In the genomic region with DNA sequence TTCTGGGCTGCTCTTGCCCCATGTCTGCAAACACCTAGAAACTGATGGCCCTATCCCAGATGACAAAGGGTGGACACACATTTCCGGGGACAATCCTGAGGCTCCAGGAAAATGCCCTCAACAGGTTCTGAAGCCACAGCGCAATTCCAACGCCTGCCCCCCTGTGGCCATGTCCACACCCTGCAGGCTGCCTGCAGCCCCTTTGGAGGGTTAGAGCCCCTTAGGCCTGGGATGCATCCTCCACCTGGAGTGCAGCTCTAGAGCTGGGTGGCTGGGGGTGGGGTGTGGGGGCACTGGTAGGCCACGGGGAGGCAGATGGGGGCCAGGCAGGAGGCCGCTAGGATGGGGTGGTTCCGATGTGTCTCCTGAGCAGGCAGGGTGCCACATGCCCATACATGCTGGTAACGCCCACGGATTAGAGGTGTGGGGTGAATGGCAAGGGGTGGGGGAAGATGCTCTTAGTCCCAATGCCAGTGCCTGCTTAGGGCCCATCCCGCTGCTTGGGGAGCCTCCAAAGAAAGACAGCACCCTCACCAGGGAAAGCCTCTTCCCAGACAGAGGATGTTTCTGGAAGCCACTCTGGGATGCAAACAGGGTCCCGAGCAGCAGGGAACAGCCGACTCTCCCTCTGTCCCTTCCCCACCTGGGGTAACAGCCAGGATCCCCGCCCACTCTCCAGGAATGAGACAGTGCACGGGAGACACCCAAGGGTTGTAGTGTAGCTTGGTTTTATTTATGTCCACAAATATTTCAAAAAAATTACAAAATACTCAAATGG, we compare ENCODE assay signal across 8 cellular contexts. TPM values are rescaled to one million over a fixed set of nuclear protein-coding genes. Genes with fewer than 3 reads are reported as not detected.
DNase-seq lines count a peak whose midpoint lies in the region; ATAC-seq, FAIRE-seq and TF ChIP-seq lines count a peak whose summit lies in the region.

No MANE protein-coding gene starts in this region.

- H4K20me1 ChIP-seq in HCT116 (ENCODE audit: insufficient read depth) (no peaks in the 10 kb centered on the region), HepG2 (ENCODE audit: insufficient read depth, low read length) (peaks cover 6% of the 10 kb centered on the region; the same call in 1 of the 2 replicates)

- H3K36me3 ChIP-seq in HCT116 (ENCODE audit: control insufficient read depth in 1 of 2, insufficient read depth in 2 of 2, low read length in 2 of 2) = peaks cover 4 to 6% of the 10 kb centered on the region in 2 experiments; a peak in 2 of 4 replicates
- H3K36me3 ChIP-seq in adrenal gland (replicated peaks in 1 of 2) = peaks cover 0 to 37% of the 10 kb centered on the region in 2 donors
- peaks cover 23 to 32% of the 10 kb centered on the region in 2 experiments for H3K36me3 ChIP-seq in HepG2 (replicated peaks in 1 of 2; ENCODE audit: control insufficient read depth in 1 of 2, insufficient read depth in 2 of 2, low read length in 2 of 2)

- H3K27ac Mint-ChIP-seq in effector memory CD8-positive, alpha-beta T cell = no peak overlapping the region

- H3K9ac ChIP-seq in HCT116 (ENCODE audit: low read length) (no peak overlapping the region), HepG2 (ENCODE audit: insufficient read depth, low read depth, low read length) (no peak overlapping the region)

- no peak overlapping the region for H3K4me3 Mint-ChIP-seq in effector memory CD8-positive, alpha-beta T cell

- peaks cover 5 to 6% of the 10 kb centered on the region in 2 donors for H3K4me1 Mint-ChIP-seq in effector memory CD8-positive, alpha-beta T cell (ENCODE audit: low read depth in 2 of 2)

- no peak overlapping the region for H3K4me3 ChIP-seq in HCT116 (replicated peaks in 1 of 2; ENCODE audit: low read depth in 1 of 2, low read length in 2 of 2)
- H3K4me3 ChIP-seq in adrenal gland = no peak overlapping the region
- no peak overlapping the region for H3K4me3 ChIP-seq in HepG2 (replicated peaks in 1 of 3; ENCODE audit: insufficient read depth in 1 of 3, low read depth in 2 of 3, low read length in 3 of 3)

- no peaks in the 10 kb centered on the region for H3K9me3 Mint-ChIP-seq in effector memory CD8-positive, alpha-beta T cell

- no peak for TF ChIP-seq POLR2A in HCT116 (IDR thresholded peaks at IDR 0.05; ENCODE audit: borderline replicate concordance, extremely low read depth, insufficient read depth, insufficient read length)
- no peak for TF ChIP-seq POLR2A in adrenal gland (IDR thresholded peaks at IDR 0.05)
- 0 out of 4 replicates have a peak, but pooled peaks of 1 of the 2 experiments have one; percentile 14 for TF ChIP-seq POLR2A in HepG2 (IDR thresholded peaks at IDR 0.05; ENCODE audit: insufficient read depth in 1 of 2, low read depth in 2 of 2, low read length in 2 of 2)

- peaks cover 6 to 9% of the 10 kb centered on the region in 2 donors for H3K27me3 Mint-ChIP-seq in effector memory CD8-positive, alpha-beta T cell

- peak; percentile 60 for TF ChIP-seq RAD21 in HCT116 (IDR thresholded peaks at IDR 0.05; ENCODE audit: low read depth)
- TF ChIP-seq RAD21 in HepG2 (CRISPR knock-in tag; IDR thresholded peaks at IDR 0.05) = no peak

- CTCF ChIA-PET in HCT116 (lab: Charles Lee) (interaction anchor here (0.9 to 3.2 kb wide), 4 partner anchors 371 to 497 kb away, joined by 3 to 35 read pairs (median 10); no protein-coding TSS in a partner anchor), HepG2 (lab: Yijun Ruan, JAX; ENCODE audit: low intra/inter-chr PET ratio, low total read pairs) (interaction anchor here (1.2 to 1.5 kb wide), 2 partner anchors 377 to 390 kb away, joined by 4 to 9 read pairs; a partner anchor contains a TSS)

- no peak for TF ChIP-seq EP300 in HepG2 (IDR thresholded peaks at IDR 0.05; ENCODE audit: low read depth in 2 of 2, low read length in 2 of 2)
- no peak for TF ChIP-seq EP300 in HepG2 (CRISPR knock-in tag; IDR thresholded peaks at IDR 0.05; ENCODE audit: borderline replicate concordance)

- H3K4me2 ChIP-seq in HCT116 (ENCODE audit: low read length) (0 out of 2 replicates have a peak overlapping the region, but pooled peaks have one; percentile 5), HepG2 (ENCODE audit: low read depth, low read length) (no peak overlapping the region)

- DNase-seq in AG09319 (ENCODE audit: extremely low read depth, low read depth) (no peak), HCT116 (ENCODE audit: low read depth, low spot score) (no peak), adrenal gland (peak in 1 of 7 donors; percentile 41), HepG2 (ENCODE audit: low spot score) (peak; percentile 45)
- DNase-seq in effector memory CD8-positive, alpha-beta T cell = no peak

- in situ Hi-C loops in HepG2 (cut with HindIII; ENCODE audit: extremely low pct_ligation_motif_present, low pct_unique_long_range_greater_than_20kb) = no loop called here

- H3K79me2 ChIP-seq in HCT116 (ENCODE audit: insufficient read depth, low read length) (no peaks in the 10 kb centered on the region), HepG2 (ENCODE audit: insufficient read depth, low read length) (no peaks in the 10 kb centered on the region)

- H3K27ac ChIP-seq in HCT116 (ENCODE audit: low read depth, low read length) (peak overlapping the region; percentile 36; the same call in 1 of the 2 replicates), adrenal gland (peak overlapping the region; percentile 54 to 84 (median 75)), HepG2 (ENCODE audit: extremely low read length, insufficient read depth, low read length) (no peak overlapping the region)

- POLR2A ChIA-PET in HCT116 (lab: Charles Lee) = no interaction called here
- POLR2A ChIA-PET in HepG2 (lab: Yijun Ruan, JAX) = no interaction called here

- FAIRE-seq in HepG2 (lab: Jason Lieb, UNC) = peak; percentile 34

- no peaks in the 10 kb centered on the region for H3K9me3 ChIP-seq in HCT116 (ENCODE audit: control insufficient read depth in 1 of 2, insufficient read depth in 1 of 2, low read depth in 1 of 2, low read length in 2 of 2)
- no peaks in the 10 kb centered on the region for H3K9me3 ChIP-seq in adrenal gland (replicated peaks in 1 of 3)
- H3K9me3 ChIP-seq in HepG2 (ENCODE audit: low read length) = no peaks in the 10 kb centered on the region

- H3K36me3 Mint-ChIP-seq in effector memory CD8-positive, alpha-beta T cell (ENCODE audit: insufficient read depth) = peaks cover 36% of the 10 kb centered on the region

- no peak overlapping the region for H2AFZ ChIP-seq in HCT116 (ENCODE audit: low read depth, low read length, poor library complexity, severe bottlenecking)
- H2AFZ ChIP-seq in HepG2 (ENCODE audit: low read length) = no peak overlapping the region

- RAD21 ChIA-PET in HCT116 (lab: Charles Lee; ENCODE audit: low non-redundant PET in 1 of 2, low total read pairs in 2 of 2, uncharacterized antibody in 2 of 2, unreplicated experiment in 2 of 2) = interaction anchor here in 1 of 2 experiments (0.5 to 0.6 kb wide), 2 partner anchors 20 to 1203 kb away, joined by 4 to 5 read pairs; no protein-coding TSS in a partner anchor

- BruUV-seq in HCT116 (replicated peaks; lab: Mats Ljungman, UMichigan) = no TSS peak
- no TSS peak for BruUV-seq in HepG2 (replicated peaks; lab: Mats Ljungman, UMichigan)

- WGBS in adrenal gland, 4 donors = 62 to 71% (median 67%) methylated on average over 7 to 13 of the region's 13 CpGs
- 85% methylated on average over 5 of the region's 13 CpGs for WGBS in HepG2 (ENCODE audit: low lambda C conversion rate)

- H3K4me1 ChIP-seq in HCT116 (ENCODE audit: control insufficient read depth in 1 of 2, insufficient read depth in 2 of 2, low read length in 2 of 2) (peaks cover 0 to 22% of the 10 kb centered on the region in 2 experiments; a peak in 3 of 4 replicates), adrenal gland (replicated peaks in 1 of 2) (peaks cover 14 to 25% of the 10 kb centered on the region in 2 donors), HepG2 (ENCODE audit: insufficient read depth, low read length) (peaks cover 21% of the 10 kb centered on the region)

- H3K27me3 ChIP-seq in HCT116 (ENCODE audit: insufficient read depth, low read length) (no peaks in the 10 kb centered on the region), adrenal gland (no peaks in the 10 kb centered on the region), HepG2 (ENCODE audit: control insufficient read depth in 1 of 2, insufficient read depth in 2 of 2, low read length in 2 of 2) (peaks cover 0 to 6% of the 10 kb centered on the region in 2 experiments; a peak in 3 of 5 replicates)

- intact Hi-C loops in HCT116 (cut with micrococcal nuclease) (no loop called here), adrenal gland (cut with DNase I) (no loop called here), HepG2 (cut with micrococcal nuclease; ENCODE audit: unreplicated experiment) (no loop called here)

- ATAC-seq in HCT116 (peak; percentile 71), HepG2 (peak; percentile 52), HG03432 (IDR thresholded peaks at IDR 0.05; ENCODE audit: unreplicated experiment) (no peak), GM18868 (IDR thresholded peaks at IDR 0.05; ENCODE audit: unreplicated experiment) (no peak), HG02623 (IDR thresholded peaks at IDR 0.05; ENCODE audit: unreplicated experiment) (no peak)
- no peak for ATAC-seq in effector memory CD8-positive, alpha-beta T cell (replicated peaks)

- peak; percentile 58 for TF ChIP-seq CTCF in AG09319 (IDR thresholded peaks at IDR 0.05; ENCODE audit: low read depth, low read length)
- TF ChIP-seq CTCF in HCT116 (IDR thresholded peaks at IDR 0.05 in 2 of 3, conservative IDR thresholded peaks at IDR 0.05 in 1 of 3; ENCODE audit: borderline replicate concordance in 1 of 3, insufficient read depth in 1 of 3, low read depth in 2 of 3, low read length in 2 of 3) = peak; percentile 61 to 90 (median 89); a peak in 5 of 6 replicates
- peak; percentile 18 to 60 (median 41) for TF ChIP-seq CTCF in adrenal gland (IDR thresholded peaks at IDR 0.05)
- TF ChIP-seq CTCF in HepG2 (CRISPR knock-in tag; IDR thresholded peaks at IDR 0.05) = peak; percentile 73

- no peaks in the 10 kb centered on the region for H3K9me2 ChIP-seq in HCT116 (ENCODE audit: insufficient read depth)

RNA-seq across cellular contexts. Expression of a gene that starts 34.0 kb away (rescaled TPM):
- total RNA-seq in HCT116 (2021; ENCODE audit: unreplicated experiment) (13.8 TPM), adrenal gland (1 to 10 TPM; 1.5 to 7.0 (median 2.5) TPM), HepG2 (2016; rRNA removed; fragmentation: Illumina TruSeq; extraction: Trizol) (not detected in 2 replicates)
- 17.0 and 21.0 TPM in 2 replicates for polyA plus RNA-seq in HCT116 (2012)
- polyA plus RNA-seq in adrenal gland (1 to 10 TPM; 1.2 to 6.7 (median 5.1) TPM), HepG2 (2011; rRNA removed) (0.05 TPM in 1 of 2 replicates, not detected in the other)
- total RNA-seq in HepG2 (2016; cell fraction: cytosol; rRNA removed; fragmentation: Illumina TruSeq; extraction: Trizol; ENCODE audit: low read depth) = not detected in 2 replicates
- total RNA-seq in HepG2 (2016; cell fraction: insoluble cytoplasmic fraction; rRNA removed; fragmentation: Illumina TruSeq; extraction: Trizol) = not detected in 2 replicates
- total RNA-seq in HepG2 (2016; cell fraction: membrane; rRNA removed; fragmentation: Illumina TruSeq; extraction: Trizol) = not detected in 2 replicates
- total RNA-seq in HepG2 (2016; cell fraction: nucleus; rRNA removed; fragmentation: Illumina TruSeq; extraction: Trizol) = not detected in 2 replicates
- polyA plus RNA-seq in HepG2 (2011; cell fraction: cytosol; rRNA removed) = 0.03 TPM in 1 of 2 replicates, not detected in the other
- 0.09 TPM in 1 of 2 replicates, not detected in the other for polyA plus RNA-seq in HepG2 (2011; cell fraction: nucleus; rRNA removed)
- not detected in 2 replicates for polyA plus RNA-seq in HepG2 (2012)
- not detected in 2 replicates for polyA plus RNA-seq in HepG2 (2016; cell fraction: cytosol; fragmentation: Illumina TruSeq; extraction: Trizol; ENCODE audit: low read depth)
- polyA plus RNA-seq in HepG2 (2016; cell fraction: insoluble cytoplasmic fraction; fragmentation: Illumina TruSeq; extraction: Trizol; ENCODE audit: low read depth) = not detected in 2 replicates
- polyA plus RNA-seq in HepG2 (2016; cell fraction: membrane; fragmentation: Illumina TruSeq; extraction: Trizol; ENCODE audit: low read depth) = not detected in 2 replicates
- not detected in 2 replicates for polyA plus RNA-seq in HepG2 (2016; cell fraction: nucleus; fragmentation: Illumina TruSeq; extraction: Trizol; ENCODE audit: insufficient read depth, low read depth)
- polyA minus RNA-seq in HepG2 (2011; rRNA and poly(A)+ RNA removed; ENCODE audit: low replicate concordance) = not detected in 2 replicates
- not detected in 2 replicates for polyA minus RNA-seq in HepG2 (2011; cell fraction: cytosol; rRNA and poly(A)+ RNA removed)
- not detected in 2 replicates for polyA minus RNA-seq in HepG2 (2011; cell fraction: nucleus; rRNA and poly(A)+ RNA removed)

Comparison
In these comparisons a context has a peak if more than half of its experiments do, and no peak if none do; other contexts are left out.
1. ATAC-seq: peak in HCT116 (single experiment) and HepG2 (single experiment); none in HG03432 (single experiment), GM18868 (single experiment), HG02623 (single experiment) and effector memory CD8-positive, alpha-beta T cell (single experiment).
2. Peak in every context shown above with its lines, with median percentiles within 50 percentile points of each other: CTCF ChIP-seq.